Comparison of ENCODE assay signal across 14 cellular contexts in the genomic region with DNA sequence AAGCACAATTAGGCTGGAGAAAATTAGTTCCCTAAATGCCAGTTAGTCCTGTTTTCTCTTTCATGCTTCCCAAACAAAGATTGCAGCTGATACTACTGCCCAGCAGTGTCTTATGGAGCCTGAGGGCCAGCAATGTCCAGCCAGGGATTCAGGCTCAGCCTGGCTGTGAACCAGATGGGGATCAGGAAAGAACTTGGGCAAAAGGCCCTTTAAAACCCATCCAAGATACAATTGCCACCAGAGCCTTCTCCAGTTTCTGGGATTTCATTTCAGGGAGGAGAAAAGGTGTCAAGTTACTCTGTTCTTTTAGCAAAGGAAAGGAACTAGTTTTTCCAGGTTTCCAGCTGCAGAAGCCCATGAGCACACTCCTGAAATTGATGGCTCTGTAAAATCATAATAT.
DNase-seq lines count a peak whose midpoint lies in the region; TF ChIP-seq lines count a peak whose summit lies in the region.
"Had no signal": no experiment of that assay in that cellular context is flagged by ENCODE, and none has a peak within 500 bp of the region (broad histone marks: within the 10 kb centered on the region; RNA-seq: fewer than 3 reads in every experiment).

No MANE protein-coding gene starts in this region.

- no peaks in the 10 kb centered on the region for H3F3A ChIP-seq in MM.1S (ENCODE audit: insufficient read depth, low read length)

- no peaks in the 10 kb centered on the region for H3K9me3 ChIP-seq in cardiac muscle cell (ENCODE audit: low read depth)
- H3K9me3 ChIP-seq in MM.1S (replicated peaks; ENCODE audit: insufficient read depth, low read length): no peaks in the 10 kb centered on the region
- H3K9me3 ChIP-seq: adrenal gland had no signal

- no peak overlapping the region for H2AFZ ChIP-seq in MM.1S (ENCODE audit: low read length)
- H2AFZ ChIP-seq: parathyroid adenoma had no signal

- no peak overlapping the region for H3K27ac ChIP-seq in cardiac muscle cell
- H3K27ac ChIP-seq in MM.1S (ENCODE audit: low read length): no peak overlapping the region
- H3K27ac ChIP-seq: adrenal gland, parathyroid adenoma, Peyer's patch had no signal

- H3K4me3 ChIP-seq in cardiac muscle cell (no peak overlapping the region), astrocyte of the spinal cord (ENCODE audit: low read depth, low read length) (no peak overlapping the region), MM.1S (ENCODE audit: low read length) (no peak overlapping the region), lower leg skin (ENCODE audit: low read depth, poor library complexity, severe bottlenecking) (no peak overlapping the region)
- H3K4me3 ChIP-seq: adrenal gland, Peyer's patch had no signal

- no peaks in the 10 kb centered on the region for H3K9me2 ChIP-seq in MM.1S (replicated peaks; ENCODE audit: insufficient read depth, low read length)

- H3K27me3 ChIP-seq in cardiac muscle cell (no peaks in the 10 kb centered on the region), MM.1S (replicated peaks; ENCODE audit: insufficient read depth, low read length) (no peaks in the 10 kb centered on the region)
- H3K27me3 ChIP-seq: adrenal gland, Peyer's patch had no signal

- H3K4me1 ChIP-seq in cardiac muscle cell (ENCODE audit: low read depth) (peaks cover 46% of the 10 kb centered on the region), MM.1S (ENCODE audit: low read length) (peaks cover 19% of the 10 kb centered on the region)
- H3K4me1 ChIP-seq: adrenal gland, parathyroid adenoma, Peyer's patch had no signal

- intact Hi-C loops in cardiac septum (cut with DNase I) (loop anchor here (10.0 kb wide), 1 partner anchor 219 kb away; no protein-coding TSS in a partner anchor), lower leg skin (cut with DNase I; ENCODE audit: low total_unique reads) (no loop called here)

- TF ChIP-seq POLR2A in lower leg skin (IDR thresholded peaks at IDR 0.05): no peak

- H3K36me3 ChIP-seq in cardiac muscle cell (no peaks in the 10 kb centered on the region), MM.1S (replicated peaks; ENCODE audit: insufficient read depth, low read length) (no peaks in the 10 kb centered on the region)
- H3K36me3 ChIP-seq: adrenal gland, Peyer's patch had no signal

- in situ Hi-C loops in astrocyte of the spinal cord (cut with HindIII; ENCODE audit: low sequenced_read_pairs): no loop called here

- H3K9ac ChIP-seq in MM.1S (ENCODE audit: low read length): no peak overlapping the region
- H3K9ac ChIP-seq: parathyroid adenoma had no signal

- no peak overlapping the region for H3K4me2 ChIP-seq in MM.1S (ENCODE audit: low read depth, low read length)

- no peaks in the 10 kb centered on the region for H3K79me2 ChIP-seq in MM.1S (ENCODE audit: low read length)
- H3K79me2 ChIP-seq: parathyroid adenoma had no signal

- DNase-seq in cardiac muscle cell (ENCODE audit: low read depth in 1 of 2, low spot score in 1 of 2) (peak; percentile 1 to 7), cardiac septum (ENCODE audit: low spot score) (no peak), astrocyte of the spinal cord (ENCODE audit: low read depth, low spot score) (peak; percentile 26), iPS-NIHi11 (ENCODE audit: low spot score) (peak; percentile 19), MM.1S (no peak), SW480 (ENCODE audit: low spot score) (no peak), lower leg skin (ENCODE audit: low spot score in 2 of 2) (no peak), NCI-H1417 (lab: John Stamatoyannopoulos, UW) (no peak)
- DNase-seq: adrenal gland; NCI-H1092; Peyer's patch; stimulated activated naive CD4-positive, alpha-beta T cell treated with Interleukin-2 at 50 U/mL for 16 hours; SW 1271 had no signal

- no peaks in the 10 kb centered on the region for H4K20me1 ChIP-seq in MM.1S (ENCODE audit: insufficient read depth, low read length)

- no peak for TF ChIP-seq CTCF in cardiac muscle cell (IDR thresholded peaks at IDR 0.05; ENCODE audit: low read depth, low read length)
- TF ChIP-seq CTCF in astrocyte of the spinal cord (IDR thresholded peaks at IDR 0.05; ENCODE audit: low read depth, low read length): no peak
- TF ChIP-seq CTCF in MM.1S (IDR thresholded peaks at IDR 0.05; ENCODE audit: low read length): no peak
- TF ChIP-seq CTCF in lower leg skin (IDR thresholded peaks at IDR 0.05): no peak

Comparison
In these comparisons a context has a peak if more than half of its experiments do, and no peak if none do; other contexts are left out.
1. DNase-seq: peak in cardiac muscle cell (2 of 2), astrocyte of the spinal cord (single experiment) and iPS-NIHi11 (single experiment); none in cardiac septum (single experiment), MM.1S (single experiment), SW480 (single experiment), lower leg skin (0 of 2) and NCI-H1417 (0 of 3).